In the genomic region with DNA sequence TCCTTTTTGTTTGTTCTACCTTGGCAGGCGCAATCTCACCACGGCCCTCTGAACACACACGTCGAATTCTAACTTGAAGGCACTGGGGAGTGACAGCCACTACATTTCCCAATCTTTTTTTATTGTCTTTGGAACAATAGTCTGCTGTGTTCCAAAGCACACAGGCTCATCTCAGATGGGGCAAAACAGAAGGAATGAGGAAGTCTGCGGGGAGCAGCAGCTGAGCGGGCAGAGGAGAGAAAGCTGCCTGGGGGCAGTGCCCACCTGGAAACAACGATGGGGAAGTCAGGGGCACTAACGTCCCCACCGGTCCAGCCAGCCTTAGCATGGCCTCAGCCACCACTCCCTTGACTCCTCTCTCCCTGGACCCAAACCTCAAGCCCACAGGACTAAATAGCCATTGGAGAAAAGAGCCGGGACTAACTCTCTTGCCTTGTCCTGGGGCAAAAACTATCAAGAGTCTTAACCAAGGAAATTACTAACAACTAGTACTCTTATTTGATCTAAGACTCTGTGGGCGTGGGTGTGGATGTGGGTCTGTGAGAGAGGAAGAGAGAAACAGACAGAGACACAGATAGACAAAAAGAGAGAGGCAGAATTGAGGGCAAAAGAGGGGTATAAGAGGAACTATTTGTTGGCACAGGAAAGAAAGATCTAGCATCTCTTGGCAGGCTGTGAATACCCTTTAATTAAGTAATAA, we compare ENCODE assay signal across 10 cellular contexts. TPM values are rescaled to one million over a fixed set of nuclear protein-coding genes. Genes with fewer than 3 reads are reported as not detected.
A peak's percentile ranks its signal among the peaks of the same experiment; 100 is the strongest.
DNase-seq lines count a peak whose midpoint lies in the region; ATAC-seq, FAIRE-seq and TF ChIP-seq lines count a peak whose summit lies in the region.
"Had no signal": no experiment of that assay in that cellular context is flagged by ENCODE, and none has a peak within 500 bp of the region (broad histone marks: within the 10 kb centered on the region; RNA-seq: fewer than 3 reads in every experiment).

No MANE protein-coding gene starts in this region.

- H3K27ac ChIP-seq in left ventricle myocardium inferior (replicated peaks) (no peak overlapping the region), WERI-Rb-1 (0 out of 2 replicates have a peak overlapping the region, but pooled peaks have one; percentile 17), HepG2 (ENCODE audit: extremely low read length, insufficient read depth, low read length) (peak overlapping the region; percentile 56), sigmoid colon (no peak overlapping the region)
- H3K27ac ChIP-seq: right lobe of liver had no signal

- intact Hi-C loops in left ventricle myocardium inferior (cut with micrococcal nuclease): no loop called here
- intact Hi-C loops in left ventricle myocardium superior (cut with micrococcal nuclease): no loop called here
- intact Hi-C loops in HepG2 (cut with micrococcal nuclease; ENCODE audit: unreplicated experiment): loop anchor here (1.0 kb wide), 1 partner anchor 34 kb away; a partner anchor contains a TSS
- intact Hi-C loops in sigmoid colon (cut with DNase I): no loop called here
- intact Hi-C loops in Right ventricle myocardium superior (cut with DNase I): no loop called here

- FAIRE-seq in HepG2 (lab: Jason Lieb, UNC) (no peak), urothelium cell line (lab: Jason Lieb, UNC) (no peak)

- 26% methylated on average over 11 of the region's 11 CpGs for WGBS in HepG2 (ENCODE audit: low lambda C conversion rate)
- WGBS in sigmoid colon, 2 donors: 10 to 35% methylated on average over 11 of the region's 11 CpGs

- ATAC-seq in left ventricle myocardium superior (no peak), HepG2 (peak; percentile 31), HG03039 (IDR thresholded peaks at IDR 0.05; ENCODE audit: unreplicated experiment) (no peak), Right ventricle myocardium superior (ENCODE audit: poor library complexity) (no peak)

- H3K27me3 ChIP-seq in left ventricle myocardium inferior (ENCODE audit: low read depth) (peaks cover 39% of the 10 kb centered on the region), WERI-Rb-1 (ENCODE audit: insufficient read depth, low read depth, severe bottlenecking) (no peaks in the 10 kb centered on the region), HepG2 (ENCODE audit: control insufficient read depth in 1 of 2, insufficient read depth in 2 of 2, low read length in 2 of 2) (no peaks in the 10 kb centered on the region), sigmoid colon (peaks cover 0 to 10% (median 0%) of the 10 kb centered on the region in 3 donors)
- H3K27me3 ChIP-seq: right lobe of liver had no signal

- TF ChIP-seq RAD21 in HepG2 (CRISPR knock-in tag; IDR thresholded peaks at IDR 0.05): no peak

- H3K4me3 ChIP-seq in left ventricle myocardium inferior: peak overlapping the region; percentile 32
- no peak overlapping the region for H3K4me3 ChIP-seq in WERI-Rb-1 (ENCODE audit: low read depth, low read length)
- H3K4me3 ChIP-seq in HepG2 (replicated peaks in 1 of 3; ENCODE audit: insufficient read depth in 1 of 3, low read depth in 2 of 3, low read length in 3 of 3): peak overlapping the region in 1 of 3 experiments; percentile 49; a peak in 3 of 6 replicates
- no peak overlapping the region for H3K4me3 ChIP-seq in sigmoid colon
- H3K4me3 ChIP-seq: right lobe of liver had no signal

- TF ChIP-seq CTCF in left ventricle myocardium inferior (IDR thresholded peaks at IDR 0.05; ENCODE audit: borderline replicate concordance): no peak
- TF ChIP-seq CTCF in WERI-Rb-1 (IDR thresholded peaks at IDR 0.05; ENCODE audit: low read depth, low read length): no peak
- no peak for TF ChIP-seq CTCF in HepG2 (CRISPR knock-in tag; IDR thresholded peaks at IDR 0.05)
- no peak for TF ChIP-seq CTCF in sigmoid colon (IDR thresholded peaks at IDR 0.05)

- in situ Hi-C loops in HepG2 (cut with HindIII; ENCODE audit: extremely low pct_ligation_motif_present, low pct_unique_long_range_greater_than_20kb): no loop called here

- TF ChIP-seq EP300 in HepG2 (IDR thresholded peaks at IDR 0.05; ENCODE audit: low read depth in 2 of 2, low read length in 2 of 2): no peak
- no peak for TF ChIP-seq EP300 in HepG2 (CRISPR knock-in tag; IDR thresholded peaks at IDR 0.05; ENCODE audit: borderline replicate concordance)
- no peak for TF ChIP-seq EP300 in sigmoid colon (IDR thresholded peaks at IDR 0.05)

- CTCF ChIA-PET in HepG2 (lab: Yijun Ruan, JAX; ENCODE audit: low intra/inter-chr PET ratio, low total read pairs): no interaction called here

- H3K4me2 ChIP-seq in HepG2 (ENCODE audit: low read depth, low read length): peak overlapping the region; percentile 80

- peak overlapping the region; percentile 24; the same call in 1 of the 2 replicates for H3K9ac ChIP-seq in HepG2 (ENCODE audit: insufficient read depth, low read depth, low read length)

- no peak for DNase-seq in left ventricle myocardium inferior
- no peak for DNase-seq in left ventricle myocardium superior
- no peak for DNase-seq in WERI-Rb-1
- peak; percentile 82 for DNase-seq in HepG2 (ENCODE audit: low spot score)
- DNase-seq in urothelium cell line (ENCODE audit: low spot score): peak; percentile 65
- DNase-seq in sigmoid colon: no peak
- no peak for DNase-seq in Right ventricle myocardium superior
- DNase-seq: right lobe of liver, T-helper 9 cell had no signal

- H3K36me3 ChIP-seq in left ventricle myocardium inferior: no peaks in the 10 kb centered on the region
- H3K36me3 ChIP-seq in WERI-Rb-1: no peaks in the 10 kb centered on the region
- no peaks in the 10 kb centered on the region for H3K36me3 ChIP-seq in HepG2 (replicated peaks in 1 of 2; ENCODE audit: control insufficient read depth in 1 of 2, insufficient read depth in 2 of 2, low read length in 2 of 2)
- no peaks in the 10 kb centered on the region for H3K36me3 ChIP-seq in sigmoid colon
- H3K36me3 ChIP-seq: right lobe of liver had no signal

- H3K9me3 ChIP-seq in left ventricle myocardium inferior (replicated peaks) (no peaks in the 10 kb centered on the region), WERI-Rb-1 (ENCODE audit: severe bottlenecking) (no peaks in the 10 kb centered on the region), HepG2 (ENCODE audit: low read length) (no peaks in the 10 kb centered on the region), sigmoid colon (no peaks in the 10 kb centered on the region)
- H3K9me3 ChIP-seq: right lobe of liver had no signal

- H2AFZ ChIP-seq in HepG2 (ENCODE audit: low read length): no peak overlapping the region

- POLR2A ChIA-PET in HepG2 (lab: Yijun Ruan, JAX): interaction anchor here (1.5 to 5.4 kb wide), 3 partner anchors 10 to 34 kb away, joined by 5 to 48 read pairs (median 10); a partner anchor contains a TSS

- H3K4me1 ChIP-seq in left ventricle myocardium inferior: peaks cover 17% of the 10 kb centered on the region
- H3K4me1 ChIP-seq in HepG2 (ENCODE audit: insufficient read depth, low read length): peaks cover 85% of the 10 kb centered on the region
- H3K4me1 ChIP-seq in sigmoid colon: peaks cover 0 to 7% (median 0%) of the 10 kb centered on the region in 4 donors
- H3K4me1 ChIP-seq: right lobe of liver had no signal

- TF ChIP-seq POLR2A in HepG2 (IDR thresholded peaks at IDR 0.05; ENCODE audit: insufficient read depth in 1 of 2, low read depth in 2 of 2, low read length in 2 of 2) (no peak), sigmoid colon (IDR thresholded peaks at IDR 0.05) (no peak)

- H4K20me1 ChIP-seq in HepG2 (ENCODE audit: insufficient read depth, low read length): no peaks in the 10 kb centered on the region

- BruUV-seq in HepG2 (replicated peaks; lab: Mats Ljungman, UMichigan): TSS peak; percentile 48

- H3K79me2 ChIP-seq in HepG2 (ENCODE audit: insufficient read depth, low read length): no peaks in the 10 kb centered on the region

RNA-seq across cellular contexts. Expression of a gene that starts 34.2 kb away (rescaled TPM):
- total RNA-seq in left ventricle myocardium inferior: 35.1 TPM
- 40.8 TPM for total RNA-seq in left ventricle myocardium superior
- 34.1 and 42.8 TPM in 2 replicates for total RNA-seq in HepG2 (2016; rRNA removed; fragmentation: Illumina TruSeq; extraction: Trizol)
- total RNA-seq in HepG2 (2016; cell fraction: cytosol; rRNA removed; fragmentation: Illumina TruSeq; extraction: Trizol; ENCODE audit: low read depth): 12.4 and 14.5 TPM in 2 replicates
- total RNA-seq in HepG2 (2016; cell fraction: insoluble cytoplasmic fraction; rRNA removed; fragmentation: Illumina TruSeq; extraction: Trizol): 35.1 and 45.3 TPM in 2 replicates
- 18.7 and 22.7 TPM in 2 replicates for total RNA-seq in HepG2 (2016; cell fraction: membrane; rRNA removed; fragmentation: Illumina TruSeq; extraction: Trizol)
- 13.8 and 16.2 TPM in 2 replicates for total RNA-seq in HepG2 (2016; cell fraction: nucleus; rRNA removed; fragmentation: Illumina TruSeq; extraction: Trizol)
- polyA plus RNA-seq in HepG2 (2011; rRNA removed): 13.9 and 17.8 TPM in 2 replicates
- 6.6 and 9.6 TPM in 2 replicates for polyA plus RNA-seq in HepG2 (2011; cell fraction: cytosol; rRNA removed)
- polyA plus RNA-seq in HepG2 (2011; cell fraction: nucleus; rRNA removed): 4.1 and 5.1 TPM in 2 replicates
- polyA plus RNA-seq in HepG2 (2012): 31.0 and 38.9 TPM in 2 replicates
- 8.7 and 9.4 TPM in 2 replicates for polyA plus RNA-seq in HepG2 (2016; cell fraction: cytosol; fragmentation: Illumina TruSeq; extraction: Trizol; ENCODE audit: low read depth)
- 49.5 and 51.5 TPM in 2 replicates for polyA plus RNA-seq in HepG2 (2016; cell fraction: insoluble cytoplasmic fraction; fragmentation: Illumina TruSeq; extraction: Trizol; ENCODE audit: low read depth)
- polyA plus RNA-seq in HepG2 (2016; cell fraction: membrane; fragmentation: Illumina TruSeq; extraction: Trizol; ENCODE audit: low read depth): 14.2 and 16.8 TPM in 2 replicates
- 27.3 and 29.0 TPM in 2 replicates for polyA plus RNA-seq in HepG2 (2016; cell fraction: nucleus; fragmentation: Illumina TruSeq; extraction: Trizol; ENCODE audit: insufficient read depth, low read depth)
- polyA minus RNA-seq in HepG2 (2011; rRNA and poly(A)+ RNA removed; ENCODE audit: low replicate concordance): 2.9 and 3.2 TPM in 2 replicates
- 5.4 and 6.7 TPM in 2 replicates for polyA minus RNA-seq in HepG2 (2011; cell fraction: cytosol; rRNA and poly(A)+ RNA removed)
- 7.3 and 9.1 TPM in 2 replicates for polyA minus RNA-seq in HepG2 (2011; cell fraction: nucleus; rRNA and poly(A)+ RNA removed)
- 100 to 1,000 TPM in 1 of 4 donors, 10 to 100 TPM in 3; 58.2 to 100 (median 83.8) TPM for total RNA-seq in sigmoid colon
- 100 to 1,000 TPM in 2 of 3 donors, 10 to 100 TPM in 1; 67.0 to 138 (median 108) TPM for polyA plus RNA-seq in sigmoid colon
- total RNA-seq in Right ventricle myocardium superior: 31.1 TPM

RNA-seq across cellular contexts. Expression of a gene that starts 49.1 kb away (rescaled TPM):
- total RNA-seq in left ventricle myocardium inferior (41.1 TPM), left ventricle myocardium superior (45.0 TPM), HepG2 (2016; rRNA removed; fragmentation: Illumina TruSeq; extraction: Trizol) (11.3 and 52.8 TPM in 2 replicates), sigmoid colon (100 to 1,000 TPM in 1 of 4 donors, 10 to 100 TPM in 3; 70.9 to 134 (median 88.1) TPM), Right ventricle myocardium superior (35.5 TPM)
- total RNA-seq in HepG2 (2016; cell fraction: cytosol; rRNA removed; fragmentation: Illumina TruSeq; extraction: Trizol; ENCODE audit: low read depth): 15.2 and 19.2 TPM in 2 replicates
- 13.4 and 49.0 TPM in 2 replicates for total RNA-seq in HepG2 (2016; cell fraction: insoluble cytoplasmic fraction; rRNA removed; fragmentation: Illumina TruSeq; extraction: Trizol)
- 5.7 and 7.6 TPM in 2 replicates for total RNA-seq in HepG2 (2016; cell fraction: membrane; rRNA removed; fragmentation: Illumina TruSeq; extraction: Trizol)
- total RNA-seq in HepG2 (2016; cell fraction: nucleus; rRNA removed; fragmentation: Illumina TruSeq; extraction: Trizol): 132 and 140 TPM in 2 replicates
- polyA plus RNA-seq in HepG2 (2011; rRNA removed) (43.9 and 46.3 TPM in 2 replicates), sigmoid colon (10 to 100 TPM; 15.5 to 89.6 (median 21.0) TPM)
- 9.7 and 11.5 TPM in 2 replicates for polyA plus RNA-seq in HepG2 (2011; cell fraction: cytosol; rRNA removed)
- polyA plus RNA-seq in HepG2 (2011; cell fraction: nucleus; rRNA removed): 254 and 258 TPM in 2 replicates
- polyA plus RNA-seq in HepG2 (2012): 40.8 and 53.9 TPM in 2 replicates
- polyA plus RNA-seq in HepG2 (2016; cell fraction: cytosol; fragmentation: Illumina TruSeq; extraction: Trizol; ENCODE audit: low read depth): 1.1 and 1.2 TPM in 2 replicates
- polyA plus RNA-seq in HepG2 (2016; cell fraction: insoluble cytoplasmic fraction; fragmentation: Illumina TruSeq; extraction: Trizol; ENCODE audit: low read depth): 8.3 and 10.7 TPM in 2 replicates
- polyA plus RNA-seq in HepG2 (2016; cell fraction: membrane; fragmentation: Illumina TruSeq; extraction: Trizol; ENCODE audit: low read depth): 1.9 and 2.6 TPM in 2 replicates
- polyA plus RNA-seq in HepG2 (2016; cell fraction: nucleus; fragmentation: Illumina TruSeq; extraction: Trizol; ENCODE audit: insufficient read depth, low read depth): 163 and 167 TPM in 2 replicates
- polyA minus RNA-seq in HepG2 (2011; rRNA and poly(A)+ RNA removed; ENCODE audit: low replicate concordance): 31.5 and 61.3 TPM in 2 replicates
- 8.5 and 15.8 TPM in 2 replicates for polyA minus RNA-seq in HepG2 (2011; cell fraction: cytosol; rRNA and poly(A)+ RNA removed)
- polyA minus RNA-seq in HepG2 (2011; cell fraction: nucleus; rRNA and poly(A)+ RNA removed): 318 and 343 TPM in 2 replicates

Comparison
In these comparisons a context has a peak if more than half of its experiments do, and no peak if none do; other contexts are left out.
1. DNase-seq: peak in HepG2 (single experiment) and urothelium cell line (single experiment); none in left ventricle myocardium inferior (single experiment), left ventricle myocardium superior (single experiment), WERI-Rb-1 (single experiment), sigmoid colon (single experiment) and Right ventricle myocardium superior (single experiment).
2. H3K27ac ChIP-seq: peak in WERI-Rb-1 (single experiment) and HepG2 (single experiment); none in left ventricle myocardium inferior (single experiment) and sigmoid colon (0 of 4).